In the genomic region with DNA sequence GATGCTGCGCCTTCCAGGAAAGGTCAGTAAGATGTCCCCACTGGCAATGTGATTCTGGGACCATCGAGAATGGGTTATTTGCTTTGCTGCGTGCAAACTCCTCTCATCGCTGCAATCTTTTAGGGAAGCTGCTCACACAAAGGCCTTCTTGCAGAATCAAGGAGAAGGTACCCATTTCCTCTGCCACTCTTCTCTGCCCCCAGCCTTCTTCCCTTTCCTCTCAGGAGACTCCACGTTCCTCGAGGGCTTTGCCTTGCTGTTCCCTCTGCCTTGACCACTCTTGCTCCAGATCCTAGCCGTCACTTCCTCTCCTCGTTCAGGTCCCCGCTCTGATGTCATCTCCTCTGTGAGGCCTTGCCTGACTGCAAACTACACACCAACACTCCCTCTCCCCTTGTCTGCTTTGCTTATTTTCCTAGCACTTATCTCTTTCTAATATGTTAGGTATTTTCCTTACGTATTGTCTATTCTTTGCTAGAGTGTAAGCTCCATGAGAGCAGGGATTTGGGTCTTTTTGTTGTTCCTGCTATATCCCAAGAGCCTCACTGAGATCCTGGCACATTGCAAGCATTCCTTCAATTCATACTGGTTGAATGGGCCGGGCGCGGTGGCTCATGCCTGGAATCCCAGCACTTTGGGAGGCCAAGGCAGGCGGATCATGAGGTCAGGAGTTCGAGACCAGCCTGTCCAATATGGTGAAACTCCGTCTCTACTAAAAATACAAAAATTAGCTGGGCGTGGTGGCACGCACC, we compare ENCODE assay signal across 1 cellular context.
TF ChIP-seq lines count a peak whose summit lies in the region.

No MANE protein-coding gene starts in this region.

TF ChIP-seq in endothelial cell of umbilical vein, 7 proteins besides CTCF, POLR2A, EP300 and RAD21:
- TF ChIP-seq POLR2AphosphoS5 (IDR thresholded peaks at IDR 0.05; ENCODE audit: insufficient read depth, low read depth, low read length) (no peak), EZH2 (IDR thresholded peaks at IDR 0.05; ENCODE audit: borderline replicate concordance, low read depth, low read length, severe bottlenecking) (no peak)
